Comparison of ENCODE assay signal across 13 cellular contexts in genomic region chr5:59592101-59592500, GRCh38.
A peak's percentile ranks its signal among the peaks of the same experiment; 100 is the strongest.
DNase-seq lines count a peak whose midpoint lies in the region; ATAC-seq and TF ChIP-seq lines count a peak whose summit lies in the region.
"Had no signal": no experiment of that assay in that cellular context is flagged by ENCODE, and none has a peak within 500 bp of the region (broad histone marks: within the 10 kb centered on the region; RNA-seq: fewer than 3 reads in every experiment).

No MANE protein-coding gene starts in this region.

- H2AFZ ChIP-seq in Karpas-422 (ENCODE audit: low read length), result no peak overlapping the region

- in situ Hi-C loops in gastrocnemius medialis (cut with MboI; ENCODE audit: low sequenced_read_pairs in 4 of 4), result no loop called here

- no peak overlapping the region for H3K9ac ChIP-seq in Karpas-422 (ENCODE audit: low read length)

- TF ChIP-seq POLR2A in Peyer's patch (IDR thresholded peaks at IDR 0.05) (no peak), gastrocnemius medialis (IDR thresholded peaks at IDR 0.05) (peak in 1 of 2 donors; percentile 72)

- no peaks in the 10 kb centered on the region for H3K79me2 ChIP-seq in Karpas-422 (ENCODE audit: low read length)

- H3K9me3 ChIP-seq in Peyer's patch (no peaks in the 10 kb centered on the region), gastrocnemius medialis (no peaks in the 10 kb centered on the region), Karpas-422 (ENCODE audit: low read length) (no peaks in the 10 kb centered on the region)
- H3K9me3 ChIP-seq: adrenal gland had no signal

- intact Hi-C loops in gastrocnemius medialis (cut with DNase I; ENCODE audit: low total_unique reads), result no loop called here

- H3K4me2 ChIP-seq in Karpas-422 (ENCODE audit: low read depth, low read length, poor library complexity, severe bottlenecking), result no peak overlapping the region

- H3K4me1 ChIP-seq in Peyer's patch, result peaks cover 0 to 26% (median 2%) of the 10 kb centered on the region in 4 donors
- H3K4me1 ChIP-seq in gastrocnemius medialis, result peaks cover 12 to 31% of the 10 kb centered on the region in 2 donors
- no peaks in the 10 kb centered on the region for H3K4me1 ChIP-seq in Karpas-422 (ENCODE audit: low read length)
- H3K4me1 ChIP-seq: adrenal gland had no signal

- H3K9me2 ChIP-seq in Karpas-422 (replicated peaks; ENCODE audit: insufficient read depth, low read length), result no peaks in the 10 kb centered on the region

- no peak overlapping the region for H3K4me3 ChIP-seq in Peyer's patch
- no peak overlapping the region for H3K4me3 ChIP-seq in fibroblast of mammary gland (ENCODE audit: control insufficient read depth, low read depth, low read length)
- H3K4me3 ChIP-seq in gastrocnemius medialis, result peak overlapping the region; percentile 0 to 74 (median 20)
- no peak overlapping the region for H3K4me3 ChIP-seq in Karpas-422 (ENCODE audit: low read length)
- H3K4me3 ChIP-seq: adrenal gland had no signal

- H3K27me3 ChIP-seq in Peyer's patch, result no peaks in the 10 kb centered on the region
- no peaks in the 10 kb centered on the region for H3K27me3 ChIP-seq in gastrocnemius medialis
- H3K27me3 ChIP-seq in Karpas-422 (ENCODE audit: low read length), result no peaks in the 10 kb centered on the region
- H3K27me3 ChIP-seq: adrenal gland had no signal

- no peaks in the 10 kb centered on the region for H4K20me1 ChIP-seq in Karpas-422 (ENCODE audit: insufficient read depth, low read depth, low read length)

- peak; percentile 66 to 85 for ATAC-seq in gastrocnemius medialis
- ATAC-seq in HG02970 (IDR thresholded peaks at IDR 0.05; ENCODE audit: low FRiP score, unreplicated experiment), result no peak
- ATAC-seq: stimulated activated naive B cell treated with anti-CD40 and anti-IgM and Interleukin-4, amounts not matched to agents 10 μg/mL and 1 μg/mL and 100 μg/mL, for 72 hours had no signal

- DNase-seq in DMS 273 (lab: John Stamatoyannopoulos, UW; ENCODE audit: unreplicated experiment) (peak; percentile 65), DMS 273 treated with DMSO at 0.1 percent for 48 hours (lab: John Stamatoyannopoulos, UW) (no peak), Peyer's patch (no peak), fibroblast of mammary gland (ENCODE audit: low read depth) (peak; percentile 51), gastrocnemius medialis (peak; percentile 29 to 55), SK-N-DZ (ENCODE audit: low spot score) (no peak), Karpas-422 (no peak)
- DNase-seq: adrenal gland; DND-41; NCI-H187; stimulated activated naive B cell treated with anti-CD40 and anti-IgM and Interleukin-4, amounts not matched to agents 10 μg/mL and 1 μg/mL and 100 μg/mL, for 72 hours had no signal

- H3K36me3 ChIP-seq in Peyer's patch (no peaks in the 10 kb centered on the region), gastrocnemius medialis (no peaks in the 10 kb centered on the region), Karpas-422 (ENCODE audit: insufficient read depth, low read length) (no peaks in the 10 kb centered on the region)
- H3K36me3 ChIP-seq: adrenal gland had no signal

- no peak for TF ChIP-seq CTCF in Peyer's patch (IDR thresholded peaks at IDR 0.05)
- TF ChIP-seq CTCF in fibroblast of mammary gland (conservative IDR thresholded peaks at IDR 0.05; ENCODE audit: control insufficient read depth, insufficient read depth, low read depth, low read length), result no peak
- no peak for TF ChIP-seq CTCF in gastrocnemius medialis (IDR thresholded peaks at IDR 0.05 in 4 of 5, conservative IDR thresholded peaks at IDR 0.05 in 1 of 5)

- peak overlapping the region in 3 of 4 donors; percentile 16 to 76 (median 19) for H3K27ac ChIP-seq in Peyer's patch
- peak overlapping the region; percentile 78 to 92 (median 88) for H3K27ac ChIP-seq in gastrocnemius medialis
- H3K27ac ChIP-seq in Karpas-422 (ENCODE audit: low read length), result no peak overlapping the region
- H3K27ac ChIP-seq: 22Rv1, adrenal gland had no signal

Comparison
In these comparisons a context has a peak if more than half of its experiments do, and no peak if none do; other contexts are left out.
1. DNase-seq: peak in DMS 273 (single experiment), fibroblast of mammary gland (single experiment) and gastrocnemius medialis (2 of 2); none in DMS 273 treated with DMSO at 0.1 percent for 48 hours (single experiment), Peyer's patch (0 of 3), SK-N-DZ (single experiment) and Karpas-422 (single experiment).
2. H3K4me3 ChIP-seq: peak in gastrocnemius medialis (4 of 4); none in Peyer's patch (0 of 4), fibroblast of mammary gland (single experiment) and Karpas-422 (single experiment).